8 cellular contexts compared by ENCODE assay signal in the genomic region with DNA sequence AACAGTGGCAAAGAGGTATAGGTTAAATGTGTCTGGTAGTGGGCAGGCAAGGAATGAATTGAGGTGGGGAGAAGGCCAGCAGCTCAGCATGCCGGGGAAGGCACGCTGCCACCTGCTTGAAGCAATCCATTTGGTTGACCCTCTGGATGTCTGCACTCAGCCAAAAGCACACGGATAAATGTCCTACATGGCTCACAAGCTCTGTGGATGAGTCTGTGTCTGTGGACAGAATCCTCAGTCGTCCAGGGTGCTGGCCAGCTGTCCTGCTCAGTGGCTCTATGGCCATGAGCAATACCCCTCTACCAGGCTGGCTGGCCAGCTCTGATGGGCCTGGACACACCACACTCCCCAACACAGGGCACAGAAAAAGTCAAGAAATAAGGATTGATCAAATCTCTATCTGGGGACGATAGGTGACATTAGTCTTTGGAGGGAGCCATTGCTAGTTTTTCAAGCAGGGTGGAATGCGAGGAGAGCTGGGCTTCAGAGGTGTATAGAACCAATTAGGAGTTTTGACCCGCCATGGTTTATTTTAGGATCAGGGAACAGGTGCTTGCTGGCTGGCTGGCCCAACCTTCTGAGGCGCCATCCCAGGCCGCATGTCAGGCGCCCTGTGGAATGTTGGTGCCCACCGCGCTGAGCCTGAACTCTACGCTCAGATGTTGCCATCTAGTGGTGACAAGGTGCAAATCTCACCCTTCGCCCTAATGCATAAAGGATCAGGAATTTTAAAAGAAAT.
DNase-seq lines count a peak whose midpoint lies in the region; ATAC-seq and TF ChIP-seq lines count a peak whose summit lies in the region.

No MANE protein-coding gene starts in this region.

- H3K36me3 Mint-ChIP-seq in activated CD4-positive, alpha-beta memory T cell treated with anti-CD3 and anti-CD28 coated beads for 36 hours: no peaks in the 10 kb centered on the region
- H3K36me3 Mint-ChIP-seq in activated CD4-positive, alpha-beta memory T cell treated with anti-CD3 and anti-CD28 coated beads, Interleukin-2, amount 10 ng/mL, durations not matched to agents 7 days and 5 days (ENCODE audit: low read depth): no peaks in the 10 kb centered on the region
- H3K36me3 Mint-ChIP-seq in nephron progenitor cell (ENCODE audit: low read depth): peaks cover 13% of the 10 kb centered on the region

- no peak overlapping the region for H3K27ac Mint-ChIP-seq in activated CD4-positive, alpha-beta memory T cell treated with anti-CD3 and anti-CD28 coated beads for 36 hours
- no peak overlapping the region for H3K27ac Mint-ChIP-seq in activated CD4-positive, alpha-beta memory T cell treated with anti-CD3 and anti-CD28 coated beads, Interleukin-2, amount 10 ng/mL, durations not matched to agents 7 days and 5 days
- no peak overlapping the region for H3K27ac Mint-ChIP-seq in nephron progenitor cell

- CTCF ChIA-PET in activated CD4-positive, alpha-beta memory T cell treated with anti-CD3 and anti-CD28 coated beads for 36 hours (lab: Charles Lee): interaction anchor here (0.9 to 2.0 kb wide), 6 partner anchors 9 to 1196 kb away, joined by 3 to 13 read pairs (median 5); partner anchors contain the start of gene IGFBP3
- CTCF ChIA-PET in activated CD4-positive, alpha-beta memory T cell treated with anti-CD3 and anti-CD28 coated beads, Interleukin-2, amount 10 ng/mL, durations not matched to agents 7 days and 5 days (lab: Charles Lee): interaction anchor here (0.9 to 1.0 kb wide), 2 partner anchors 1166 to 1196 kb away, joined by 3 to 4 read pairs; no protein-coding TSS in a partner anchor

- ATAC-seq in GM21529 (IDR thresholded peaks at IDR 0.05; ENCODE audit: unreplicated experiment): peak; percentile 75

- peaks cover 2% of the 10 kb centered on the region for H3K27me3 Mint-ChIP-seq in activated CD4-positive, alpha-beta memory T cell treated with anti-CD3 and anti-CD28 coated beads for 36 hours
- no peaks in the 10 kb centered on the region for H3K27me3 Mint-ChIP-seq in activated CD4-positive, alpha-beta memory T cell treated with anti-CD3 and anti-CD28 coated beads, Interleukin-2, amount 10 ng/mL, durations not matched to agents 7 days and 5 days
- H3K27me3 Mint-ChIP-seq in nephron progenitor cell (ENCODE audit: low read depth, poor library complexity): peaks cover 25% of the 10 kb centered on the region

- H3K4me3 Mint-ChIP-seq in activated CD4-positive, alpha-beta memory T cell treated with anti-CD3 and anti-CD28 coated beads for 36 hours: no peak overlapping the region
- no peak overlapping the region for H3K4me3 Mint-ChIP-seq in activated CD4-positive, alpha-beta memory T cell treated with anti-CD3 and anti-CD28 coated beads, Interleukin-2, amount 10 ng/mL, durations not matched to agents 7 days and 5 days
- H3K4me3 Mint-ChIP-seq in nephron progenitor cell: no peak overlapping the region

- DNase-seq in activated CD4-positive, alpha-beta memory T cell treated with anti-CD3 and anti-CD28 coated beads for 36 hours: peak; percentile 30
- DNase-seq in activated CD4-positive, alpha-beta memory T cell treated with anti-CD3 and anti-CD28 coated beads, Interleukin-2, amount 10 ng/mL, durations not matched to agents 7 days and 5 days: no peak
- peak; percentile 80 for DNase-seq in LHCN-M2 (ENCODE audit: low read depth)
- DNase-seq in T1000 (lab: John Stamatoyannopoulos, UW): peak; percentile 33
- peak; percentile 51 for DNase-seq in fibroblast of gingiva (ENCODE audit: low read depth)
- DNase-seq in nephron progenitor cell: peak; percentile 69
- no peak for DNase-seq in GDM1 (lab: John Stamatoyannopoulos, UW)

- intact Hi-C loops in activated CD4-positive, alpha-beta memory T cell treated with anti-CD3 and anti-CD28 coated beads for 36 hours (cut with micrococcal nuclease): loop anchor here (1.0 kb wide), 2 partner anchors 1165 to 1171 kb away; no protein-coding TSS in a partner anchor

- no peaks in the 10 kb centered on the region for H3K9me3 Mint-ChIP-seq in activated CD4-positive, alpha-beta memory T cell treated with anti-CD3 and anti-CD28 coated beads for 36 hours
- H3K9me3 Mint-ChIP-seq in activated CD4-positive, alpha-beta memory T cell treated with anti-CD3 and anti-CD28 coated beads, Interleukin-2, amount 10 ng/mL, durations not matched to agents 7 days and 5 days: no peaks in the 10 kb centered on the region
- H3K9me3 Mint-ChIP-seq in nephron progenitor cell: peaks cover 22% of the 10 kb centered on the region

- POLR2A ChIA-PET in activated CD4-positive, alpha-beta memory T cell treated with anti-CD3 and anti-CD28 coated beads for 36 hours (lab: Charles Lee): no interaction called here
- POLR2A ChIA-PET in activated CD4-positive, alpha-beta memory T cell treated with anti-CD3 and anti-CD28 coated beads, Interleukin-2, amount 10 ng/mL, durations not matched to agents 7 days and 5 days (lab: Charles Lee): no interaction called here

- peak; percentile 86 for TF ChIP-seq CTCF in nephron progenitor cell (IDR thresholded peaks at IDR 0.05)

- H3K4me1 Mint-ChIP-seq in activated CD4-positive, alpha-beta memory T cell treated with anti-CD3 and anti-CD28 coated beads for 36 hours (ENCODE audit: low read depth): no peaks in the 10 kb centered on the region
- no peaks in the 10 kb centered on the region for H3K4me1 Mint-ChIP-seq in activated CD4-positive, alpha-beta memory T cell treated with anti-CD3 and anti-CD28 coated beads, Interleukin-2, amount 10 ng/mL, durations not matched to agents 7 days and 5 days
- no peaks in the 10 kb centered on the region for H3K4me1 Mint-ChIP-seq in nephron progenitor cell

Comparison
In these comparisons a context has a peak if more than half of its experiments do, and no peak if none do; other contexts are left out.
1. DNase-seq: peak in activated CD4-positive, alpha-beta memory T cell treated with anti-CD3 and anti-CD28 coated beads for 36 hours (single experiment), LHCN-M2 (single experiment), T1000 (single experiment), fibroblast of gingiva (single experiment) and nephron progenitor cell (single experiment); none in activated CD4-positive, alpha-beta memory T cell treated with anti-CD3 and anti-CD28 coated beads, Interleukin-2, amount 10 ng/mL, durations not matched to agents 7 days and 5 days (single experiment) and GDM1 (single experiment).